1 cellular context compared by ENCODE assay signal in genomic region chr6:100229512-100229911, GRCh38.
TF ChIP-seq lines count a peak whose summit lies in the region.

No MANE protein-coding gene starts in this region.

TF ChIP-seq in H1, 55 proteins besides CTCF, POLR2A, EP300 and RAD21 (continued from another document):
- TF ChIP-seq SIN3A (conservative IDR thresholded peaks at IDR 0.05 in 1 of 2, IDR thresholded peaks at IDR 0.05 in 1 of 2; ENCODE audit: low read depth in 1 of 2, low read length in 2 of 2): no peak
